Comparison of ENCODE assay signal across 1 cellular context in the genomic region with DNA sequence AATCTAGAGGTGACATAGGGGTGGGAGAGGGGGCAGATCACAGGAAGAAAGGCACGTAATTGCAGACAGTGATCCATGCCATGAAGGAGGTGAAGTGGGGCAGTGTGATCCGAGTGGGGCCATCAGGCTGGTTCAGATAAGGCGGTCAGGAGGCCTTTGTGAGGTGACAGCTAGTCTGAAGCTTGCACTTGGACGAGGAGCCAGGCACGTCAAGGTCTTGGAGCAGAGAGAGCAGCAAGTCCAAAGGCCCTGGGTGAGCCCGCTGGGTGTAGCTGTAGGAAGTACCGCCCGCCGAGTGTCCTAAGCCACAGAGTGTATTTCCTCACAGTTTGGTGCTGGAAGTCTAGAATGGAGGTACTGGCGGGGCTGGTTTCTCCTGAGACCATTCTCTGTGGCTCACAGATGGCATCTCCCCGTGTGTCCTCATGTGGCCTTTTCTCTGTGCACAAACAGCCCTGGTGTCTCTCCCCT.
TF ChIP-seq lines count a peak whose summit lies in the region.

No MANE protein-coding gene starts in this region.

TF ChIP-seq in HepG2, 621 proteins besides CTCF, POLR2A, EP300 and RAD21 (continued from another document and continues in another):
- no peak; the same call in 1 of the 2 replicates for TF ChIP-seq IKZF5 (CRISPR knock-in tag; IDR thresholded peaks at IDR 0.05)
- TF ChIP-seq CREM (IDR thresholded peaks at IDR 0.05) = peak; percentile 31; the same call in 1 of the 2 replicates
- TF ChIP-seq CREM (CRISPR knock-in tag; IDR thresholded peaks at IDR 0.05) = no peak
- TF ChIP-seq ZNF282 (IDR thresholded peaks at IDR 0.05; ENCODE audit: partially characterized antibody) = no peak
- no peak for TF ChIP-seq DDIT3 (CRISPR knock-in tag; IDR thresholded peaks at IDR 0.05)
- TF ChIP-seq ZKSCAN8 (CRISPR knock-in tag; IDR thresholded peaks at IDR 0.05; ENCODE audit: borderline replicate concordance) = no peak
- no peak for TF ChIP-seq MTF2 (CRISPR knock-in tag; IDR thresholded peaks at IDR 0.05; ENCODE audit: borderline replicate concordance)
- no peak for TF ChIP-seq PAX8 (CRISPR knock-in tag; IDR thresholded peaks at IDR 0.05; ENCODE audit: borderline replicate concordance)
- no peak for TF ChIP-seq SRSF1 (optimal IDR thresholded peaks at IDR 0.05; ENCODE audit: low read depth, low read length)
- no peak for TF ChIP-seq NFIC (IDR thresholded peaks at IDR 0.05; ENCODE audit: low read length)
- no peak for TF ChIP-seq MAF1 (CRISPR knock-in tag; IDR thresholded peaks at IDR 0.05; ENCODE audit: borderline replicate concordance)
- no peak for TF ChIP-seq JDP2 (CRISPR knock-in tag; IDR thresholded peaks at IDR 0.05; ENCODE audit: borderline replicate concordance)
- no peak for TF ChIP-seq FOXJ3 (CRISPR knock-in tag; IDR thresholded peaks at IDR 0.05; ENCODE audit: borderline replicate concordance)
- no peak for TF ChIP-seq ZNF33A (CRISPR knock-in tag; IDR thresholded peaks at IDR 0.05; ENCODE audit: borderline replicate concordance)
- no peak for TF ChIP-seq FOXO4 (CRISPR knock-in tag; conservative IDR thresholded peaks at IDR 0.05)
- TF ChIP-seq ZNF512 (CRISPR knock-in tag; IDR thresholded peaks at IDR 0.05) = no peak
- TF ChIP-seq KDM5B (CRISPR knock-in tag; IDR thresholded peaks at IDR 0.05; ENCODE audit: borderline replicate concordance) = 0 out of 2 replicates have a peak, but pooled peaks have one; percentile 38
- TF ChIP-seq PLSCR1 (CRISPR knock-in tag; IDR thresholded peaks at IDR 0.05; ENCODE audit: borderline replicate concordance) = no peak
- TF ChIP-seq DZIP1 (CRISPR knock-in tag; IDR thresholded peaks at IDR 0.05) = no peak
- TF ChIP-seq, protein P1, sequence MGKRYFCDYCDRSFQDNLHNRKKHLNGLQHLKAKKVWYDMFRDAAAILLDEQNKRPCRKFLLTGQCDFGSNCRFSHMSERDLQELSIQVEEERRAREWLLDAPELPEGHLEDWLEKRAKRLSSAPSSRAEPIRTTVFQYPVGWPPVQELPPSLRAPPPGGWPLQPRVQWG (CRISPR knock-in tag; IDR thresholded peaks at IDR 0.05; ENCODE audit: borderline replicate concordance, low read depth) = no peak
- TF ChIP-seq ZNF616 (CRISPR knock-in tag; IDR thresholded peaks at IDR 0.05; ENCODE audit: low read depth) = no peak
- no peak for TF ChIP-seq ZNF552 (CRISPR knock-in tag; IDR thresholded peaks at IDR 0.05; ENCODE audit: borderline replicate concordance)
- no peak for TF ChIP-seq NFE2L1 (CRISPR knock-in tag; IDR thresholded peaks at IDR 0.05; ENCODE audit: borderline replicate concordance)
- peak; percentile 79 for TF ChIP-seq PHF21A (CRISPR knock-in tag; IDR thresholded peaks at IDR 0.05)
- no peak for TF ChIP-seq BRCA1 (CRISPR knock-in tag; IDR thresholded peaks at IDR 0.05)
- TF ChIP-seq GMEB1 (CRISPR knock-in tag; IDR thresholded peaks at IDR 0.05; ENCODE audit: borderline replicate concordance) = no peak; the same call in 1 of the 2 replicates
- TF ChIP-seq, protein P2, sequence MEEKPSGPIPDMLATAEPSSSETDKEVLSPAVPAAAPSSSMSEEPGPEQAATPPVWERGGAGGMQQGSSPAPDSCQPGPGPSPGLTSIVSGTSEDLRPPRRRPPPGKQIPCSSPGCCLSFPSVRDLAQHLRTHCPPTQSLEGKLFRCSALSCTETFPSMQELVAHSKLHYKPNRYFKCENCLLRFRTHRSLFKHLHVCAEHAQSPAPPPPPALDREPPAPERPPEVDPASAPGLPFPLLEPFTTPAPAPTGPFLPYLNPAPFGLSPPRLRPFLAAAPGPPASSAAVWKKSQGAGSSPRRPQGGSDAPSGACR (CRISPR knock-in tag; IDR thresholded peaks at IDR 0.05) = no peak
- TF ChIP-seq FOXM1 (CRISPR knock-in tag; IDR thresholded peaks at IDR 0.05) = no peak
- TF ChIP-seq, protein P3, sequence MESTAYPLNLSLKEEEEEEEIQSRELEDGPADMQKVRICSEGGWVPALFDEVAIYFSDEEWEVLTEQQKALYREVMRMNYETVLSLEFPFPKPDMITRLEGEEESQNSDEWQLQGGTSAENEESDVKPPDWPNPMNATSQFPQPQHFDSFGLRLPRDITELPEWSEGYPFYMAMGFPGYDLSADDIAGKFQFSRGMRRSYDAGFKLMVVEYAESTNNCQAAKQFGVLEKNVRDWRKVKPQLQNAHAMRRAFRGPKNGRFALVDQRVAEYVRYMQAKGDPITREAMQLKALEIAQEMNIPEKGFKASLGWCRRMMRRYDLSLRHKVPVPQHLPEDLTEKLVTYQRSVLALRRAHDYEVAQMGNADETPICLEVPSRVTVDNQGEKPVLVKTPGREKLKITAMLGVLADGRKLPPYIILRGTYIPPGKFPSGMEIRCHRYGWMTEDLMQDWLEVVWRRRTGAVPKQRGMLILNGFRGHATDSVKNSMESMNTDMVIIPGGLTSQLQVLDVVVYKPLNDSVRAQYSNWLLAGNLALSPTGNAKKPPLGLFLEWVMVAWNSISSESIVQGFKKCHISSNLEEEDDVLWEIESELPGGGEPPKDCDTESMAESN (CRISPR knock-in tag; conservative IDR thresholded peaks at IDR 0.05) = no peak
- no peak for TF ChIP-seq ZSCAN31 (CRISPR knock-in tag; IDR thresholded peaks at IDR 0.05; ENCODE audit: low read depth)
- TF ChIP-seq, protein P4, sequence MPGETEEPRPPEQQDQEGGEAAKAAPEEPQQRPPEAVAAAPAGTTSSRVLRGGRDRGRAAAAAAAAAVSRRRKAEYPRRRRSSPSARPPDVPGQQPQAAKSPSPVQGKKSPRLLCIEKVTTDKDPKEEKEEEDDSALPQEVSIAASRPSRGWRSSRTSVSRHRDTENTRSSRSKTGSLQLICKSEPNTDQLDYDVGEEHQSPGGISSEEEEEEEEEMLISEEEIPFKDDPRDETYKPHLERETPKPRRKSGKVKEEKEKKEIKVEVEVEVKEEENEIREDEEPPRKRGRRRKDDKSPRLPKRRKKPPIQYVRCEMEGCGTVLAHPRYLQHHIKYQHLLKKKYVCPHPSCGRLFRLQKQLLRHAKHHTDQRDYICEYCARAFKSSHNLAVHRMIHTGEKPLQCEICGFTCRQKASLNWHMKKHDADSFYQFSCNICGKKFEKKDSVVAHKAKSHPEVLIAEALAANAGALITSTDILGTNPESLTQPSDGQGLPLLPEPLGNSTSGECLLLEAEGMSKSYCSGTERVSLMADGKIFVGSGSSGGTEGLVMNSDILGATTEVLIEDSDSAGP (CRISPR knock-in tag; IDR thresholded peaks at IDR 0.05; ENCODE audit: borderline replicate concordance) = peak; percentile 40; the same call in 1 of the 2 replicates
- TF ChIP-seq ZNF451 (CRISPR knock-in tag; IDR thresholded peaks at IDR 0.05) = no peak
- no peak for TF ChIP-seq FOXC1 (CRISPR knock-in tag; IDR thresholded peaks at IDR 0.05; ENCODE audit: borderline replicate concordance)
- TF ChIP-seq ZSCAN12 (CRISPR knock-in tag; IDR thresholded peaks at IDR 0.05) = no peak
- TF ChIP-seq FOXK1 (CRISPR knock-in tag; IDR thresholded peaks at IDR 0.05; ENCODE audit: borderline replicate concordance, low read depth) = no peak
- TF ChIP-seq, protein P5, sequence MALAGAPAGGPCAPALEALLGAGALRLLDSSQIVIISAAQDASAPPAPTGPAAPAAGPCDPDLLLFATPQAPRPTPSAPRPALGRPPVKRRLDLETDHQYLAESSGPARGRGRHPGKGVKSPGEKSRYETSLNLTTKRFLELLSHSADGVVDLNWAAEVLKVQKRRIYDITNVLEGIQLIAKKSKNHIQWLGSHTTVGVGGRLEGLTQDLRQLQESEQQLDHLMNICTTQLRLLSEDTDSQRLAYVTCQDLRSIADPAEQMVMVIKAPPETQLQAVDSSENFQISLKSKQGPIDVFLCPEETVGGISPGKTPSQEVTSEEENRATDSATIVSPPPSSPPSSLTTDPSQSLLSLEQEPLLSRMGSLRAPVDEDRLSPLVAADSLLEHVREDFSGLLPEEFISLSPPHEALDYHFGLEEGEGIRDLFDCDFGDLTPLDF (CRISPR knock-in tag; IDR thresholded peaks at IDR 0.05) = no peak
- TF ChIP-seq ZNF567 (CRISPR knock-in tag; IDR thresholded peaks at IDR 0.05; ENCODE audit: borderline replicate concordance) = 0 out of 2 replicates have a peak, but pooled peaks have one; percentile 43
- TF ChIP-seq ARNTL (CRISPR knock-in tag; IDR thresholded peaks at IDR 0.05) = no peak
- no peak for TF ChIP-seq ZBTB7B (CRISPR knock-in tag; IDR thresholded peaks at IDR 0.05)
- no peak for TF ChIP-seq TEAD3 (CRISPR knock-in tag; optimal IDR thresholded peaks at IDR 0.05; ENCODE audit: borderline replicate concordance)
- TF ChIP-seq, protein P6, sequence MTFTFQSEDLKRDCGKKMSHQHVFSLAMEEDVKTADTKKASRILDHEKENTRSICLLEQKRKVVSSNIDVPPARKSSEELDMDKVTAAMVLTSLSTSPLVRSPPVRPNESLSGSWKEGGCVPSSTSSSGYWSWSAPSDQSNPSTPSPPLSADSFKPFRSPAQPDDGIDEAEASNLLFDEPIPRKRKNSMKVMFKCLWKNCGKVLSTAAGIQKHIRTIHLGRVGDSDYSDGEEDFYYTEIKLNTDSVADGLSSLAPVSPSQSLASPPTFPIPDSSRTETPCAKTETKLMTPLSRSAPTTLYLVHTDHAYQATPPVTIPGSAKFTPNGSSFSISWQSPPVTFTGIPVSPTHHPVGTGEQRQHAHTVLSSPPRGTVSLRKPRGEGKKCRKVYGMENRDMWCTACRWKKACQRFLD (CRISPR knock-in tag; IDR thresholded peaks at IDR 0.05; ENCODE audit: borderline replicate concordance) = no peak
- no peak for TF ChIP-seq RBM39 (IDR thresholded peaks at IDR 0.05; ENCODE audit: low read depth, low read length, poor library complexity, severe bottlenecking)
